ENCODE assay signal across 8 cellular contexts in genomic region chr1:61049850-61050540, GRCh38. TPM values are rescaled to one million over a fixed set of nuclear protein-coding genes. Genes with fewer than 3 reads are reported as not detected.
A peak's percentile ranks its signal among the peaks of the same experiment; 100 is the strongest.
DNase-seq lines count a peak whose midpoint lies in the region; ATAC-seq and TF ChIP-seq lines count a peak whose summit lies in the region.

No MANE protein-coding gene starts in this region.

- H3K9me3 Mint-ChIP-seq in chondrocyte (ENCODE audit: low read depth) = no peaks in the 10 kb centered on the region

- ATAC-seq in HG03108 (IDR thresholded peaks at IDR 0.05; ENCODE audit: unreplicated experiment) = peak; percentile 69

- H3K4me1 Mint-ChIP-seq in chondrocyte (ENCODE audit: low read depth) = peaks cover 30% of the 10 kb centered on the region

- no peaks in the 10 kb centered on the region for H3K36me3 Mint-ChIP-seq in chondrocyte (ENCODE audit: low read depth)

- H3K4me3 Mint-ChIP-seq in chondrocyte (ENCODE audit: unreplicated experiment) = peak overlapping the region; percentile 76

- DNase-seq in NCI-H187 (lab: John Stamatoyannopoulos, UW) (peak; percentile 28 to 52), NCI-H187 treated with DMSO at 0.1 percent for 48 hours (lab: John Stamatoyannopoulos, UW) (no peak), NCI-H446 treated with DMSO at 0.1 percent for 48 hours (lab: John Stamatoyannopoulos, UW) (peak; percentile 76), chondrocyte (ENCODE audit: low spot score) (no peak), kidney glomerular epithelial cell (lab: John Stamatoyannopoulos, UW) (peak; percentile 55)
- DNase-seq in activated CD4-positive, alpha-beta T cell treated with anti-CD3 and anti-CD28 coated beads for 24 hours (ENCODE audit: low read depth in 2 of 2) = peak; percentile 87
- DNase-seq in stimulated activated CD4-positive, alpha-beta T cell treated with anti-CD3 and anti-CD28 coated beads, Interleukin-15, amount 100 ng/mL, for 24 hours = peak; percentile 90

- no peaks in the 10 kb centered on the region for H3K27me3 Mint-ChIP-seq in chondrocyte (ENCODE audit: low read depth)

- TF ChIP-seq CTCF in chondrocyte (IDR thresholded peaks at IDR 0.05) = peak; percentile 98

- peak overlapping the region; percentile 88 for H3K27ac Mint-ChIP-seq in chondrocyte (ENCODE audit: unreplicated experiment)

RNA-seq across cellular contexts. Expression of gene NFIA, which starts 32.4 kb away (rescaled TPM):
- total RNA-seq in chondrocyte = 43.0 to 64.1 TPM (median 47.3 TPM) in 3 replicates

Comparison
In these comparisons a context has a peak if more than half of its experiments do, and no peak if none do; other contexts are left out.
1. DNase-seq: peak in NCI-H187 (2 of 2), NCI-H446 treated with DMSO at 0.1 percent for 48 hours (single experiment), activated CD4-positive, alpha-beta T cell treated with anti-CD3 and anti-CD28 coated beads for 24 hours (2 of 2), kidney glomerular epithelial cell (single experiment) and stimulated activated CD4-positive, alpha-beta T cell treated with anti-CD3 and anti-CD28 coated beads, Interleukin-15, amount 100 ng/mL, for 24 hours (single experiment); none in NCI-H187 treated with DMSO at 0.1 percent for 48 hours (single experiment) and chondrocyte (single experiment).